ENCODE assay signal across 1 cellular context in genomic region chr17:31550389-31551056, GRCh38.
A peak's percentile ranks its signal among the peaks of the same experiment; 100 is the strongest.
TF ChIP-seq lines count a peak whose summit lies in the region.

No MANE protein-coding gene starts in this region.

TF ChIP-seq in HepG2, 621 proteins besides CTCF, POLR2A, EP300 and RAD21 (continued from another document and continues in another):
- peak; percentile 29 for TF ChIP-seq ZNF883 (CRISPR knock-in tag; IDR thresholded peaks at IDR 0.05; ENCODE audit: not compliant biosample characterization)
- TF ChIP-seq, protein P1, sequence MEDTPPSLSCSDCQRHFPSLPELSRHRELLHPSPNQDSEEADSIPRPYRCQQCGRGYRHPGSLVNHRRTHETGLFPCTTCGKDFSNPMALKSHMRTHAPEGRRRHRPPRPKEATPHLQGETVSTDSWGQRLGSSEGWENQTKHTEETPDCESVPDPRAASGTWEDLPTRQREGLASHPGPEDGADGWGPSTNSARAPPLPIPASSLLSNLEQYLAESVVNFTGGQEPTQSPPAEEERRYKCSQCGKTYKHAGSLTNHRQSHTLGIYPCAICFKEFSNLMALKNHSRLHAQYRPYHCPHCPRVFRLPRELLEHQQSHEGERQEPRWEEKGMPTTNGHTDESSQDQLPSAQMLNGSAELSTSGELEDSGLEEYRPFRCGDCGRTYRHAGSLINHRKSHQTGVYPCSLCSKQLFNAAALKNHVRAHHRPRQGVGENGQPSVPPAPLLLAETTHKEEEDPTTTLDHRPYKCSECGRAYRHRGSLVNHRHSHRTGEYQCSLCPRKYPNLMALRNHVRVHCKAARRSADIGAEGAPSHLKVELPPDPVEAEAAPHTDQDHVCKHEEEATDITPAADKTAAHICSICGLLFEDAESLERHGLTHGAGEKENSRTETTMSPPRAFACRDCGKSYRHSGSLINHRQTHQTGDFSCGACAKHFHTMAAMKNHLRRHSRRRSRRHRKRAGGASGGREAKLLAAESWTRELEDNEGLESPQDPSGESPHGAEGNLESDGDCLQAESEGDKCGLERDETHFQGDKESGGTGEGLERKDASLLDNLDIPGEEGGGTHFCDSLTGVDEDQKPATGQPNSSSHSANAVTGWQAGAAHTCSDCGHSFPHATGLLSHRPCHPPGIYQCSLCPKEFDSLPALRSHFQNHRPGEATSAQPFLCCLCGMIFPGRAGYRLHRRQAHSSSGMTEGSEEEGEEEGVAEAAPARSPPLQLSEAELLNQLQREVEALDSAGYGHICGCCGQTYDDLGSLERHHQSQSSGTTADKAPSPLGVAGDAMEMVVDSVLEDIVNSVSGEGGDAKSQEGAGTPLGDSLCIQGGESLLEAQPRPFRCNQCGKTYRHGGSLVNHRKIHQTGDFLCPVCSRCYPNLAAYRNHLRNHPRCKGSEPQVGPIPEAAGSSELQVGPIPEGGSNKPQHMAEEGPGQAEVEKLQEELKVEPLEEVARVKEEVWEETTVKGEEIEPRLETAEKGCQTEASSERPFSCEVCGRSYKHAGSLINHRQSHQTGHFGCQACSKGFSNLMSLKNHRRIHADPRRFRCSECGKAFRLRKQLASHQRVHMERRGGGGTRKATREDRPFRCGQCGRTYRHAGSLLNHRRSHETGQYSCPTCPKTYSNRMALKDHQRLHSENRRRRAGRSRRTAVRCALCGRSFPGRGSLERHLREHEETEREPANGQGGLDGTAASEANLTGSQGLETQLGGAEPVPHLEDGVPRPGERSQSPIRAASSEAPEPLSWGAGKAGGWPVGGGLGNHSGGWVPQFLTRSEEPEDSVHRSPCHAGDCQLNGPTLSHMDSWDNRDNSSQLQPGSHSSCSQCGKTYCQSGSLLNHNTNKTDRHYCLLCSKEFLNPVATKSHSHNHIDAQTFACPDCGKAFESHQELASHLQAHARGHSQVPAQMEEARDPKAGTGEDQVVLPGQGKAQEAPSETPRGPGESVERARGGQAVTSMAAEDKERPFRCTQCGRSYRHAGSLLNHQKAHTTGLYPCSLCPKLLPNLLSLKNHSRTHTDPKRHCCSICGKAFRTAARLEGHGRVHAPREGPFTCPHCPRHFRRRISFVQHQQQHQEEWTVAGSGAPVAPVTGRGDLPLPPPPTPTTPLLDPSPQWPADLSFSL (CRISPR knock-in tag; IDR thresholded peaks at IDR 0.05) = no peak
- peak; percentile 97 for TF ChIP-seq ZMYM3 (CRISPR knock-in tag; IDR thresholded peaks at IDR 0.05)
- 0 out of 2 replicates have a peak, but pooled peaks have one; percentile 48 for TF ChIP-seq PCBP1 (IDR thresholded peaks at IDR 0.05; ENCODE audit: borderline replicate concordance, low read depth, low read length)
- peak; percentile 12; the same call in 1 of the 2 replicates for TF ChIP-seq MEIS1 (CRISPR knock-in tag; IDR thresholded peaks at IDR 0.05; ENCODE audit: borderline replicate concordance)
- 0 out of 2 replicates have a peak, but pooled peaks have one; percentile 9 for TF ChIP-seq ZNF747 (CRISPR knock-in tag; IDR thresholded peaks at IDR 0.05; ENCODE audit: borderline replicate concordance)
- TF ChIP-seq ADNP (CRISPR knock-in tag; IDR thresholded peaks at IDR 0.05) = peak; percentile 67; the same call in 1 of the 2 replicates
- no peak for TF ChIP-seq SOX13 (IDR thresholded peaks at IDR 0.05)
- TF ChIP-seq SOX13 (CRISPR knock-in tag; conservative IDR thresholded peaks at IDR 0.05 in 1 of 2, IDR thresholded peaks at IDR 0.05 in 1 of 2) = peak in 1 of 2 experiments; percentile 2; a peak in 1 of 4 replicates
- peak; percentile 8; the same call in 1 of the 2 replicates for TF ChIP-seq SSRP1 (CRISPR knock-in tag; IDR thresholded peaks at IDR 0.05)
- TF ChIP-seq, protein P2, sequence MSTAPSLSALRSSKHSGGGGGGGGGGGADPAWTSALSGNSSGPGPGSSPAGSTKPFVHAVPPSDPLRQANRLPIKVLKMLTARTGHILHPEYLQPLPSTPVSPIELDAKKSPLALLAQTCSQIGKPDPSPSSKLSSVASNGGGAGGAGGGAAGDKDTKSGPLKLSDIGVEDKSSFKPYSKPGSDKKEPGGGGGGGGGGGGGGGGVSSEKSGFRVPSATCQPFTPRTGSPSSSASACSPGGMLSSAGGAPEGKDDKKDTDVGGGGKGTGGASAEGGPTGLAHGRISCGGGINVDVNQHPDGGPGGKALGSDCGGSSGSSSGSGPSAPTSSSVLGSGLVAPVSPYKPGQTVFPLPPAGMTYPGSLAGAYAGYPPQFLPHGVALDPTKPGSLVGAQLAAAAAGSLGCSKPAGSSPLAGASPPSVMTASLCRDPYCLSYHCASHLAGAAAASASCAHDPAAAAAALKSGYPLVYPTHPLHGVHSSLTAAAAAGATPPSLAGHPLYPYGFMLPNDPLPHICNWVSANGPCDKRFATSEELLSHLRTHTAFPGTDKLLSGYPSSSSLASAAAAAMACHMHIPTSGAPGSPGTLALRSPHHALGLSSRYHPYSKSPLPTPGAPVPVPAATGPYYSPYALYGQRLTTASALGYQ (CRISPR knock-in tag; IDR thresholded peaks at IDR 0.05) = no peak
- TF ChIP-seq ZNF251 (CRISPR knock-in tag; IDR thresholded peaks at IDR 0.05) = no peak
- TF ChIP-seq EED (CRISPR knock-in tag; IDR thresholded peaks at IDR 0.05) = 0 out of 2 replicates have a peak, but pooled peaks have one; percentile 59
- 0 out of 2 replicates have a peak, but pooled peaks have one; percentile 17 for TF ChIP-seq ZNF232 (CRISPR knock-in tag; IDR thresholded peaks at IDR 0.05; ENCODE audit: borderline replicate concordance)
- TF ChIP-seq NFRKB (IDR thresholded peaks at IDR 0.05) = no peak
- peak; percentile 84 for TF ChIP-seq RCOR2 (CRISPR knock-in tag; IDR thresholded peaks at IDR 0.05)
- peak; percentile 73 for TF ChIP-seq CHD4 (IDR thresholded peaks at IDR 0.05; ENCODE audit: borderline replicate concordance, low read length)
- peak; percentile 11 for TF ChIP-seq ASH2L (IDR thresholded peaks at IDR 0.05; ENCODE audit: insufficient read length, low read depth, low read length)
- TF ChIP-seq NFIB (CRISPR knock-in tag; IDR thresholded peaks at IDR 0.05; ENCODE audit: borderline replicate concordance) = no peak
- 0 out of 2 replicates have a peak, but pooled peaks have one; percentile 54 for TF ChIP-seq NRL (CRISPR knock-in tag; IDR thresholded peaks at IDR 0.05; ENCODE audit: borderline replicate concordance)
- TF ChIP-seq SNAPC4 (CRISPR knock-in tag; IDR thresholded peaks at IDR 0.05) = no peak; the same call in 1 of the 2 replicates
- TF ChIP-seq MXD4 (CRISPR knock-in tag; IDR thresholded peaks at IDR 0.05) = 0 out of 2 replicates have a peak, but pooled peaks have one; percentile 11
- TF ChIP-seq FOXP4 (CRISPR knock-in tag; IDR thresholded peaks at IDR 0.05) = no peak
- TF ChIP-seq ZBTB40 (IDR thresholded peaks at IDR 0.05) = no peak
- no peak for TF ChIP-seq ZBTB40 (CRISPR knock-in tag; IDR thresholded peaks at IDR 0.05)
- 0 out of 2 replicates have a peak, but pooled peaks have one; percentile 5 for TF ChIP-seq ZNF839 (CRISPR knock-in tag; IDR thresholded peaks at IDR 0.05; ENCODE audit: borderline replicate concordance)
- TF ChIP-seq ZNF619 (CRISPR knock-in tag; IDR thresholded peaks at IDR 0.05) = 0 out of 2 replicates have a peak, but pooled peaks have one; percentile 0
- TF ChIP-seq, protein P3, sequence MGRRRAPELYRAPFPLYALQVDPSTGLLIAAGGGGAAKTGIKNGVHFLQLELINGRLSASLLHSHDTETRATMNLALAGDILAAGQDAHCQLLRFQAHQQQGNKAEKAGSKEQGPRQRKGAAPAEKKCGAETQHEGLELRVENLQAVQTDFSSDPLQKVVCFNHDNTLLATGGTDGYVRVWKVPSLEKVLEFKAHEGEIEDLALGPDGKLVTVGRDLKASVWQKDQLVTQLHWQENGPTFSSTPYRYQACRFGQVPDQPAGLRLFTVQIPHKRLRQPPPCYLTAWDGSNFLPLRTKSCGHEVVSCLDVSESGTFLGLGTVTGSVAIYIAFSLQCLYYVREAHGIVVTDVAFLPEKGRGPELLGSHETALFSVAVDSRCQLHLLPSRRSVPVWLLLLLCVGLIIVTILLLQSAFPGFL (CRISPR knock-in tag; IDR thresholded peaks at IDR 0.05) = no peak
